In the genomic region with DNA sequence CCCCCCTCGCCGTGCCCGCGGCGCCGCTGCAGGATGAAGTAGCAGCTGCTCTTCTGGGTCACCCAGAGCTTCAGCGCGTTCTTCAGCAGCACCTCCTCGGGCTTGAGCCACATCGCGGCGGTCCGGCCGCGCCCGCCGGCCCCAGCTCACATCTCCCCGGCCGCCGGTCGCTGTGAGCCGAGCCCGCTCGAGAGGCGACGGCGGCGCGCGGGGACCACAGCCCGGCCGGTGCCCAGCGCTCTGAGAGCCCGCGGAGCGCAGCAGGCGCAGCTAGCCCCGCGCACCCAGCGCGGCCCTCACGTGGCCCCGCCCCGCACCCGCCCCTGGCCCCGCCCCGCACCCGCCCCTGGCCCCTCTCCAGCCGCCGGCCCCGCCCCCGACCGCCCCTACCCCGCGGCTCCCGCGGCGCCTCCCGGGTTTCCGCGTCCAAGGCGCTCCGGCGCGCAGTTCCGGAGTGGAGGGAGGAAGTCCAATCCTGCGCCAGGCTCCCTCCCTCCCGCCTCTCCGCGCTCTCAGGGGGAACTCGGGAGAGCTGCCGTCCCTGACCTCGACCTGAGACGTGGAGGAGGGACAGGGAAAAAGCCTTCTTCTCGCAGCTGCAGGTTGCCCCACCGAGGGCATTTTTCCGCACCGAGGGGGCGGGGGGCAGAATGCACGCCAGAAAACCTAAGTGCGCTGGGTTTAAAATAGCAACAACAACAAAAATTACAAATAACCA, we compare ENCODE assay signal across 1 cellular context.
TF ChIP-seq lines count a peak whose summit lies in the region.

A gene (minus strand): TSS at position 242 of the 718 bp plus-strand sequence. CDS start 129 bp downstream, at position 113.

TF ChIP-seq in HepG2, 621 proteins besides CTCF, POLR2A, EP300 and RAD21 (continued from another document and continues in another):
- TF ChIP-seq, protein P1, sequence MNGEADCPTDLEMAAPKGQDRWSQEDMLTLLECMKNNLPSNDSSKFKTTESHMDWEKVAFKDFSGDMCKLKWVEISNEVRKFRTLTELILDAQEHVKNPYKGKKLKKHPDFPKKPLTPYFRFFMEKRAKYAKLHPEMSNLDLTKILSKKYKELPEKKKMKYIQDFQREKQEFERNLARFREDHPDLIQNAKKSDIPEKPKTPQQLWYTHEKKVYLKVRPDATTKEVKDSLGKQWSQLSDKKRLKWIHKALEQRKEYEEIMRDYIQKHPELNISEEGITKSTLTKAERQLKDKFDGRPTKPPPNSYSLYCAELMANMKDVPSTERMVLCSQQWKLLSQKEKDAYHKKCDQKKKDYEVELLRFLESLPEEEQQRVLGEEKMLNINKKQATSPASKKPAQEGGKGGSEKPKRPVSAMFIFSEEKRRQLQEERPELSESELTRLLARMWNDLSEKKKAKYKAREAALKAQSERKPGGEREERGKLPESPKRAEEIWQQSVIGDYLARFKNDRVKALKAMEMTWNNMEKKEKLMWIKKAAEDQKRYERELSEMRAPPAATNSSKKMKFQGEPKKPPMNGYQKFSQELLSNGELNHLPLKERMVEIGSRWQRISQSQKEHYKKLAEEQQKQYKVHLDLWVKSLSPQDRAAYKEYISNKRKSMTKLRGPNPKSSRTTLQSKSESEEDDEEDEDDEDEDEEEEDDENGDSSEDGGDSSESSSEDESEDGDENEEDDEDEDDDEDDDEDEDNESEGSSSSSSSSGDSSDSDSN (CRISPR knock-in tag; IDR thresholded peaks at IDR 0.05) = peak; percentile 87
- TF ChIP-seq HMGA1 (CRISPR knock-in tag; conservative IDR thresholded peaks at IDR 0.05) (no peak), RCOR2 (CRISPR knock-in tag; IDR thresholded peaks at IDR 0.05) (no peak), CC2D1A (CRISPR knock-in tag; IDR thresholded peaks at IDR 0.05) (no peak), ELF1 (CRISPR knock-in tag; IDR thresholded peaks at IDR 0.05) (peak; percentile 86), GZF1 (CRISPR knock-in tag; IDR thresholded peaks at IDR 0.05) (no peak), SMARCE1 (IDR thresholded peaks at IDR 0.05; ENCODE audit: borderline replicate concordance) (no peak), PLRG1 (conservative IDR thresholded peaks at IDR 0.05) (no peak), ZNF205 (CRISPR knock-in tag; IDR thresholded peaks at IDR 0.05) (no peak), PAF1 (CRISPR knock-in tag; IDR thresholded peaks at IDR 0.05) (no peak), ZFAT (CRISPR knock-in tag; conservative IDR thresholded peaks at IDR 0.05) (no peak), ARHGAP35 (CRISPR knock-in tag; IDR thresholded peaks at IDR 0.05; ENCODE audit: borderline replicate concordance) (no peak), ZBTB7A (CRISPR knock-in tag; IDR thresholded peaks at IDR 0.05) (no peak), ZSCAN12 (CRISPR knock-in tag; IDR thresholded peaks at IDR 0.05) (peak; percentile 71; the same call in 1 of the 2 replicates), ZNF329 (CRISPR knock-in tag; IDR thresholded peaks at IDR 0.05; ENCODE audit: low read depth) (peak; percentile 80), XRCC5 (optimal IDR thresholded peaks at IDR 0.05; ENCODE audit: low read length) (no peak), BRCA1 (CRISPR knock-in tag; IDR thresholded peaks at IDR 0.05) (no peak), CHD4 (IDR thresholded peaks at IDR 0.05; ENCODE audit: borderline replicate concordance, low read length) (0 out of 2 replicates have a peak, but pooled peaks have one; percentile 15), HNRNPLL (IDR thresholded peaks at IDR 0.05; ENCODE audit: low read depth, low read length, poor library complexity, severe bottlenecking) (peak; percentile 97), RFX3 (CRISPR knock-in tag; IDR thresholded peaks at IDR 0.05) (no peak), SAP130 (CRISPR knock-in tag; IDR thresholded peaks at IDR 0.05; ENCODE audit: low read depth) (peak; percentile 91), SMARCC2 (IDR thresholded peaks at IDR 0.05) (no peak), ZC3H13 (CRISPR knock-in tag; IDR thresholded peaks at IDR 0.05) (no peak), ZSCAN21 (CRISPR knock-in tag; IDR thresholded peaks at IDR 0.05; ENCODE audit: borderline replicate concordance) (peak; percentile 59; the same call in 1 of the 2 replicates), CBX5 (CRISPR knock-in tag; IDR thresholded peaks at IDR 0.05; ENCODE audit: borderline replicate concordance) (no peak), PHB2 (IDR thresholded peaks at IDR 0.05; ENCODE audit: partially characterized antibody) (no peak), SUZ12 (IDR thresholded peaks at IDR 0.05; ENCODE audit: low read depth, low read length) (no peak), KLF9 (CRISPR knock-in tag; IDR thresholded peaks at IDR 0.05; ENCODE audit: low read depth) (no peak)
- TF ChIP-seq, protein P2, sequence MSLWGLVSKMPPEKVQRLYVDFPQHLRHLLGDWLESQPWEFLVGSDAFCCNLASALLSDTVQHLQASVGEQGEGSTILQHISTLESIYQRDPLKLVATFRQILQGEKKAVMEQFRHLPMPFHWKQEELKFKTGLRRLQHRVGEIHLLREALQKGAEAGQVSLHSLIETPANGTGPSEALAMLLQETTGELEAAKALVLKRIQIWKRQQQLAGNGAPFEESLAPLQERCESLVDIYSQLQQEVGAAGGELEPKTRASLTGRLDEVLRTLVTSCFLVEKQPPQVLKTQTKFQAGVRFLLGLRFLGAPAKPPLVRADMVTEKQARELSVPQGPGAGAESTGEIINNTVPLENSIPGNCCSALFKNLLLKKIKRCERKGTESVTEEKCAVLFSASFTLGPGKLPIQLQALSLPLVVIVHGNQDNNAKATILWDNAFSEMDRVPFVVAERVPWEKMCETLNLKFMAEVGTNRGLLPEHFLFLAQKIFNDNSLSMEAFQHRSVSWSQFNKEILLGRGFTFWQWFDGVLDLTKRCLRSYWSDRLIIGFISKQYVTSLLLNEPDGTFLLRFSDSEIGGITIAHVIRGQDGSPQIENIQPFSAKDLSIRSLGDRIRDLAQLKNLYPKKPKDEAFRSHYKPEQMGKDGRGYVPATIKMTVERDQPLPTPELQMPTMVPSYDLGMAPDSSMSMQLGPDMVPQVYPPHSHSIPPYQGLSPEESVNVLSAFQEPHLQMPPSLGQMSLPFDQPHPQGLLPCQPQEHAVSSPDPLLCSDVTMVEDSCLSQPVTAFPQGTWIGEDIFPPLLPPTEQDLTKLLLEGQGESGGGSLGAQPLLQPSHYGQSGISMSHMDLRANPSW (CRISPR knock-in tag; IDR thresholded peaks at IDR 0.05; ENCODE audit: borderline replicate concordance) = no peak
- TF ChIP-seq, protein P3, sequence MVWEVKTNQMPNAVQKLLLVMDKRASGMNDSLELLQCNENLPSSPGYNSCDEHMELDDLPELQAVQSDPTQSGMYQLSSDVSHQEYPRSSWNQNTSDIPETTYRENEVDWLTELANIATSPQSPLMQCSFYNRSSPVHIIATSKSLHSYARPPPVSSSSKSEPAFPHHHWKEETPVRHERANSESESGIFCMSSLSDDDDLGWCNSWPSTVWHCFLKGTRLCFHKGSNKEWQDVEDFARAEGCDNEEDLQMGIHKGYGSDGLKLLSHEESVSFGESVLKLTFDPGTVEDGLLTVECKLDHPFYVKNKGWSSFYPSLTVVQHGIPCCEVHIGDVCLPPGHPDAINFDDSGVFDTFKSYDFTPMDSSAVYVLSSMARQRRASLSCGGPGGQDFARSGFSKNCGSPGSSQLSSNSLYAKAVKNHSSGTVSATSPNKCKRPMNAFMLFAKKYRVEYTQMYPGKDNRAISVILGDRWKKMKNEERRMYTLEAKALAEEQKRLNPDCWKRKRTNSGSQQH (CRISPR knock-in tag; IDR thresholded peaks at IDR 0.05; ENCODE audit: low read depth) = peak; percentile 76; the same call in 1 of the 2 replicates
- TF ChIP-seq, protein P4, sequence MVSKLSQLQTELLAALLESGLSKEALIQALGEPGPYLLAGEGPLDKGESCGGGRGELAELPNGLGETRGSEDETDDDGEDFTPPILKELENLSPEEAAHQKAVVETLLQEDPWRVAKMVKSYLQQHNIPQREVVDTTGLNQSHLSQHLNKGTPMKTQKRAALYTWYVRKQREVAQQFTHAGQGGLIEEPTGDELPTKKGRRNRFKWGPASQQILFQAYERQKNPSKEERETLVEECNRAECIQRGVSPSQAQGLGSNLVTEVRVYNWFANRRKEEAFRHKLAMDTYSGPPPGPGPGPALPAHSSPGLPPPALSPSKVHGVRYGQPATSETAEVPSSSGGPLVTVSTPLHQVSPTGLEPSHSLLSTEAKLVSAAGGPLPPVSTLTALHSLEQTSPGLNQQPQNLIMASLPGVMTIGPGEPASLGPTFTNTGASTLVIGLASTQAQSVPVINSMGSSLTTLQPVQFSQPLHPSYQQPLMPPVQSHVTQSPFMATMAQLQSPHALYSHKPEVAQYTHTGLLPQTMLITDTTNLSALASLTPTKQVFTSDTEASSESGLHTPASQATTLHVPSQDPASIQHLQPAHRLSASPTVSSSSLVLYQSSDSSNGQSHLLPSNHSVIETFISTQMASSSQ (IDR thresholded peaks at IDR 0.05; ENCODE audit: low read depth) = 0 out of 2 replicates have a peak, but pooled peaks have one; percentile 17
- TF ChIP-seq, protein P4 (CRISPR knock-in tag; IDR thresholded peaks at IDR 0.05; ENCODE audit: borderline replicate concordance) = peak; percentile 37; the same call in 1 of the 2 replicates
- TF ChIP-seq, protein P5, sequence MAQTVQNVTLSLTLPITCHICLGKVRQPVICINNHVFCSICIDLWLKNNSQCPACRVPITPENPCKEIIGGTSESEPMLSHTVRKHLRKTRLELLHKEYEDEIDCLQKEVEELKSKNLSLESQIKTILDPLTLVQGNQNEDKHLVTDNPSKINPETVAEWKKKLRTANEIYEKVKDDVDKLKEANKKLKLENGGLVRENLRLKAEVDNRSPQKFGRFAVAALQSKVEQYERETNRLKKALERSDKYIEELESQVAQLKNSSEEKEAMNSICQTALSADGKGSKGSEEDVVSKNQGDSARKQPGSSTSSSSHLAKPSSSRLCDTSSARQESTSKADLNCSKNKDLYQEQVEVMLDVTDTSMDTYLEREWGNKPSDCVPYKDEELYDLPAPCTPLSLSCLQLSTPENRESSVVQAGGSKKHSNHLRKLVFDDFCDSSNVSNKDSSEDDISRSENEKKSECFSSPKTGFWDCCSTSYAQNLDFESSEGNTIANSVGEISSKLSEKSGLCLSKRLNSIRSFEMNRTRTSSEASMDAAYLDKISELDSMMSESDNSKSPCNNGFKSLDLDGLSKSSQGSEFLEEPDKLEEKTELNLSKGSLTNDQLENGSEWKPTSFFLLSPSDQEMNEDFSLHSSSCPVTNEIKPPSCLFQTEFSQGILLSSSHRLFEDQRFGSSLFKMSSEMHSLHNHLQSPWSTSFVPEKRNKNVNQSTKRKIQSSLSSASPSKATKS (CRISPR knock-in tag; IDR thresholded peaks at IDR 0.05) = no peak
- TF ChIP-seq, protein P6, sequence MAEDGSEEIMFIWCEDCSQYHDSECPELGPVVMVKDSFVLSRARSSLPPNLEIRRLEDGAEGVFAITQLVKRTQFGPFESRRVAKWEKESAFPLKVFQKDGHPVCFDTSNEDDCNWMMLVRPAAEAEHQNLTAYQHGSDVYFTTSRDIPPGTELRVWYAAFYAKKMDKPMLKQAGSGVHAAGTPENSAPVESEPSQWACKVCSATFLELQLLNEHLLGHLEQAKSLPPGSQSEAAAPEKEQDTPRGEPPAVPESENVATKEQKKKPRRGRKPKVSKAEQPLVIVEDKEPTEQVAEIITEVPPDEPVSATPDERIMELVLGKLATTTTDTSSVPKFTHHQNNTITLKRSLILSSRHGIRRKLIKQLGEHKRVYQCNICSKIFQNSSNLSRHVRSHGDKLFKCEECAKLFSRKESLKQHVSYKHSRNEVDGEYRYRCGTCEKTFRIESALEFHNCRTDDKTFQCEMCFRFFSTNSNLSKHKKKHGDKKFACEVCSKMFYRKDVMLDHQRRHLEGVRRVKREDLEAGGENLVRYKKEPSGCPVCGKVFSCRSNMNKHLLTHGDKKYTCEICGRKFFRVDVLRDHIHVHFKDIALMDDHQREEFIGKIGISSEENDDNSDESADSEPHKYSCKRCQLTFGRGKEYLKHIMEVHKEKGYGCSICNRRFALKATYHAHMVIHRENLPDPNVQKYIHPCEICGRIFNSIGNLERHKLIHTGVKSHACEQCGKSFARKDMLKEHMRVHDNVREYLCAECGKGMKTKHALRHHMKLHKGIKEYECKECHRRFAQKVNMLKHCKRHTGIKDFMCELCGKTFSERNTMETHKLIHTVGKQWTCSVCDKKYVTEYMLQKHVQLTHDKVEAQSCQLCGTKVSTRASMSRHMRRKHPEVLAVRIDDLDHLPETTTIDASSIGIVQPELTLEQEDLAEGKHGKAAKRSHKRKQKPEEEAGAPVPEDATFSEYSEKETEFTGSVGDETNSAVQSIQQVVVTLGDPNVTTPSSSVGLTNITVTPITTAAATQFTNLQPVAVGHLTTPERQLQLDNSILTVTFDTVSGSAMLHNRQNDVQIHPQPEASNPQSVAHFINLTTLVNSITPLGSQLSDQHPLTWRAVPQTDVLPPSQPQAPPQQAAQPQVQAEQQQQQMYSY (CRISPR knock-in tag; IDR thresholded peaks at IDR 0.05) = peak; percentile 93
- TF ChIP-seq, protein P7, sequence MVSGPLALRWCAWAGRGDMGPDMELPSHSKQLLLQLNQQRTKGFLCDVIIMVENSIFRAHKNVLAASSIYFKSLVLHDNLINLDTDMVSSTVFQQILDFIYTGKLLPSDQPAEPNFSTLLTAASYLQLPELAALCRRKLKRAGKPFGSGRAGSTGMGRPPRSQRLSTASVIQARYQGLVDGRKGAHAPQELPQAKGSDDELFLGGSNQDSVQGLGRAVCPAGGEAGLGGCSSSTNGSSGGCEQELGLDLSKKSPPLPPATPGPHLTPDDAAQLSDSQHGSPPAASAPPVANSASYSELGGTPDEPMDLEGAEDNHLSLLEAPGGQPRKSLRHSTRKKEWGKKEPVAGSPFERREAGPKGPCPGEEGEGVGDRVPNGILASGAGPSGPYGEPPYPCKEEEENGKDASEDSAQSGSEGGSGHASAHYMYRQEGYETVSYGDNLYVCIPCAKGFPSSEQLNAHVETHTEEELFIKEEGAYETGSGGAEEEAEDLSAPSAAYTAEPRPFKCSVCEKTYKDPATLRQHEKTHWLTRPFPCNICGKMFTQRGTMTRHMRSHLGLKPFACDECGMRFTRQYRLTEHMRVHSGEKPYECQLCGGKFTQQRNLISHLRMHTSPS (CRISPR knock-in tag; IDR thresholded peaks at IDR 0.05; ENCODE audit: low read depth) = no peak; the same call in 1 of the 2 replicates
